9 cellular contexts compared by ENCODE assay signal in the genomic region with DNA sequence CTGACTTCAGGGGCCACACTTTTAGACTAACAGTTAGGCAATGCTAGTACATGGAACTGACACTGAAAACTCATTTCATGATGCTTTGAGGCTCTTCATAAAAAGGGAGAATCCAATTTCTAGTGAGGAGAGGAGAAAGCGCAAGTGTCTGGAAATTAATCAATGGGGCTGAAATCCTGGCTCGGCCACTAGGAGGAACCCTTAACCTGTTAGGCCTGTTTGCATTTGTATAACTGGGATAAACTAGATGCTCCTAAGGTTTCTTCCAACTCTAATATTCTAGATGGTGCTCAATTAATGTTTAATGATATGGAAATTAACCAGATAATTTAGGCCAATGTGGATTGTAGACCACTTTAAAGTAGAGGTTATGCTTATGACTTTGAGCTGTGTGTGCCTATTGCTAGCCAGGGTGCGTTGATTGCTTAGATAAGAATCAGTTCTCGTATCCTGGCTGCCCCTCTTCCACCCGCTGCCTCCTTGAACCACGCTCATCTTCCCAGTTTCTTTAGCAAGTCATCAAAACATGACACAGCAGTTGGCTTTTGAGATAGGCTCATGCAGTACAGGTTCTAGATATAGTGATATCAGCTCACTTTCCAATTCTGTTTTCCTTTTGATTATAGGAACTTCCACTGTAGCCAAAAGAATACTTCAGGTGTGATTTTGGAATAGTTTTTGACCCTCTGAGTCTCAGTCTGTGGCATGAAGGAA. TPM values are rescaled to one million over a fixed set of nuclear protein-coding genes. Genes with fewer than 3 reads are reported as not detected.
DNase-seq lines count a peak whose midpoint lies in the region; ATAC-seq and TF ChIP-seq lines count a peak whose summit lies in the region.
"Had no signal": no experiment of that assay in that cellular context is flagged by ENCODE, and none has a peak within 500 bp of the region (broad histone marks: within the 10 kb centered on the region; RNA-seq: fewer than 3 reads in every experiment).

No MANE protein-coding gene starts in this region.

- H3K27ac Mint-ChIP-seq in chondrocyte (ENCODE audit: unreplicated experiment): no peak overlapping the region
- H3K27ac Mint-ChIP-seq in activated T-helper 2 cell treated with anti-CD3 and anti-CD28 coated beads, Interferon-gamma antibody, Interleukin-2, Interleukin-4, amounts not matched to agents 10 μg/mL and 5 μg/mL and 100 μg/mL, durations not matched to agents 14 hours and 24 hours and 36 hours: no peak overlapping the region

- H3K27me3 Mint-ChIP-seq in chondrocyte (ENCODE audit: low read depth): peaks cover 41% of the 10 kb centered on the region
- peaks cover 7% of the 10 kb centered on the region for H3K27me3 Mint-ChIP-seq in activated T-helper 2 cell treated with anti-CD3 and anti-CD28 coated beads, Interferon-gamma antibody, Interleukin-2, Interleukin-4, amounts not matched to agents 10 μg/mL and 5 μg/mL and 100 μg/mL, durations not matched to agents 14 hours and 24 hours and 36 hours (ENCODE audit: low read depth)

- intact Hi-C loops in activated T-helper 2 cell treated with anti-CD3 and anti-CD28 coated beads, Interferon-gamma antibody, Interleukin-2, Interleukin-4, amounts not matched to agents 10 μg/mL and 5 μg/mL and 100 μg/mL, durations not matched to agents 14 hours and 24 hours and 36 hours (cut with micrococcal nuclease): no loop called here

- no peaks in the 10 kb centered on the region for H3K9me3 ChIP-seq in MM.1S (replicated peaks; ENCODE audit: insufficient read depth, low read length)

- no peak overlapping the region for H3K4me3 Mint-ChIP-seq in chondrocyte (ENCODE audit: unreplicated experiment)
- H3K4me3 Mint-ChIP-seq in activated T-helper 2 cell treated with anti-CD3 and anti-CD28 coated beads, Interferon-gamma antibody, Interleukin-2, Interleukin-4, amounts not matched to agents 10 μg/mL and 5 μg/mL and 100 μg/mL, durations not matched to agents 14 hours and 24 hours and 36 hours (ENCODE audit: low read depth): no peak overlapping the region

- no peak overlapping the region for H2AFZ ChIP-seq in MM.1S (ENCODE audit: low read length)

- no peak overlapping the region for H3K4me2 ChIP-seq in MM.1S (ENCODE audit: low read depth, low read length)

- H4K20me1 ChIP-seq in MM.1S (ENCODE audit: insufficient read depth, low read length): no peaks in the 10 kb centered on the region

- no peak for ATAC-seq in GM18909 (IDR thresholded peaks at IDR 0.05; ENCODE audit: poor library complexity, unreplicated experiment)
- no peak for ATAC-seq in GM21786 (IDR thresholded peaks at IDR 0.05; ENCODE audit: unreplicated experiment)

- no peak overlapping the region for H3K9ac ChIP-seq in MM.1S (ENCODE audit: low read length)

- no peak overlapping the region for H3K4me3 ChIP-seq in MM.1S (ENCODE audit: low read length)

- TF ChIP-seq CTCF in MM.1S (IDR thresholded peaks at IDR 0.05; ENCODE audit: low read length): peak; percentile 65
- peak; percentile 78 for TF ChIP-seq CTCF in chondrocyte (IDR thresholded peaks at IDR 0.05)

- peaks cover 3% of the 10 kb centered on the region for H3K4me1 Mint-ChIP-seq in chondrocyte (ENCODE audit: low read depth)
- peaks cover 24% of the 10 kb centered on the region for H3K4me1 Mint-ChIP-seq in activated T-helper 2 cell treated with anti-CD3 and anti-CD28 coated beads, Interferon-gamma antibody, Interleukin-2, Interleukin-4, amounts not matched to agents 10 μg/mL and 5 μg/mL and 100 μg/mL, durations not matched to agents 14 hours and 24 hours and 36 hours (ENCODE audit: low read depth)

- H3K9me3 Mint-ChIP-seq in chondrocyte (ENCODE audit: low read depth): no peaks in the 10 kb centered on the region
- H3K9me3 Mint-ChIP-seq in activated T-helper 2 cell treated with anti-CD3 and anti-CD28 coated beads, Interferon-gamma antibody, Interleukin-2, Interleukin-4, amounts not matched to agents 10 μg/mL and 5 μg/mL and 100 μg/mL, durations not matched to agents 14 hours and 24 hours and 36 hours: no peaks in the 10 kb centered on the region

- no peak overlapping the region for H3K27ac ChIP-seq in MM.1S (ENCODE audit: low read length)

- H3K9me2 ChIP-seq in MM.1S (replicated peaks; ENCODE audit: insufficient read depth, low read length): no peaks in the 10 kb centered on the region

- no peaks in the 10 kb centered on the region for H3K36me3 Mint-ChIP-seq in chondrocyte (ENCODE audit: low read depth)
- H3K36me3 Mint-ChIP-seq in activated T-helper 2 cell treated with anti-CD3 and anti-CD28 coated beads, Interferon-gamma antibody, Interleukin-2, Interleukin-4, amounts not matched to agents 10 μg/mL and 5 μg/mL and 100 μg/mL, durations not matched to agents 14 hours and 24 hours and 36 hours (ENCODE audit: low read depth): no peaks in the 10 kb centered on the region

- DNase-seq in SHP77 (lab: John Stamatoyannopoulos, UW) (peak; percentile 4 to 11), SHP77 treated with DMSO at 0.1 percent for 48 hours (lab: John Stamatoyannopoulos, UW) (no peak), MM.1S (peak; percentile 26), chondrocyte (ENCODE audit: low spot score) (no peak), renal cortical epithelial cell (ENCODE audit: low read depth) (peak; percentile 9)
- no peak for DNase-seq in activated T-helper 2 cell treated with anti-CD3 and anti-CD28 coated beads, Interferon-gamma antibody, Interleukin-2, Interleukin-4, amounts not matched to agents 10 μg/mL and 5 μg/mL and 100 μg/mL, durations not matched to agents 14 hours and 24 hours and 36 hours (ENCODE audit: low spot score)
- DNase-seq: cortex of kidney had no signal

- no peaks in the 10 kb centered on the region for H3K27me3 ChIP-seq in MM.1S (replicated peaks; ENCODE audit: insufficient read depth, low read length)

- no peaks in the 10 kb centered on the region for H3K36me3 ChIP-seq in MM.1S (replicated peaks; ENCODE audit: insufficient read depth, low read length)

- H3F3A ChIP-seq in MM.1S (ENCODE audit: insufficient read depth, low read length): peaks cover 5% of the 10 kb centered on the region

- peaks cover 6% of the 10 kb centered on the region for H3K4me1 ChIP-seq in MM.1S (ENCODE audit: low read length)

- no peaks in the 10 kb centered on the region for H3K79me2 ChIP-seq in MM.1S (ENCODE audit: low read length)

RNA-seq across cellular contexts. Expression of a gene that starts 16.8 kb away (rescaled TPM):
- total RNA-seq in chondrocyte: 27.5 to 33.2 TPM (median 28.0 TPM) in 3 replicates
- 78.3 and 147 TPM in 2 replicates for total RNA-seq in renal cortical epithelial cell
- 35.0 and 40.6 TPM in 2 replicates for total RNA-seq in activated T-helper 2 cell treated with anti-CD3 and anti-CD28 coated beads, Interferon-gamma antibody, Interleukin-2, Interleukin-4, amounts not matched to agents 10 μg/mL and 5 μg/mL and 100 μg/mL, durations not matched to agents 14 hours and 24 hours and 36 hours

Comparison
In these comparisons a context has a peak if more than half of its experiments do, and no peak if none do; other contexts are left out.
1. DNase-seq: peak in SHP77 (2 of 2), MM.1S (single experiment) and renal cortical epithelial cell (single experiment); none in SHP77 treated with DMSO at 0.1 percent for 48 hours (single experiment), chondrocyte (single experiment) and activated T-helper 2 cell treated with anti-CD3 and anti-CD28 coated beads, Interferon-gamma antibody, Interleukin-2, Interleukin-4, amounts not matched to agents 10 μg/mL and 5 μg/mL and 100 μg/mL, durations not matched to agents 14 hours and 24 hours and 36 hours (single experiment).